ENCODE assay signal across 1 cellular context in genomic region chr14:102728509-102728908, GRCh38.
TF ChIP-seq lines count a peak whose summit lies in the region.

No MANE protein-coding gene starts in this region.

TF ChIP-seq in GM12878, 131 proteins besides CTCF, POLR2A, EP300 and RAD21:
- TF ChIP-seq ZBTB11 (CRISPR knock-in tag; IDR thresholded peaks at IDR 0.05) (no peak), JUNB (IDR thresholded peaks at IDR 0.05) (no peak), TCF3 (IDR thresholded peaks at IDR 0.05; ENCODE audit: borderline replicate concordance, insufficient read depth, low read depth, low read length) (no peak), NR2C2 (IDR thresholded peaks at IDR 0.05; ENCODE audit: borderline replicate concordance, control insufficient read depth, insufficient read length, low read depth) (no peak), HDAC2 (IDR thresholded peaks at IDR 0.05) (no peak), SKIL (IDR thresholded peaks at IDR 0.05; ENCODE audit: low read depth, poor library complexity, severe bottlenecking) (no peak), ATF7 (IDR thresholded peaks at IDR 0.05; ENCODE audit: low read depth) (no peak), MEF2B (IDR thresholded peaks at IDR 0.05; ENCODE audit: partially characterized antibody, poor library complexity, severe bottlenecking) (no peak), ESRRA (IDR thresholded peaks at IDR 0.05; ENCODE audit: low read length) (no peak), ZNF622 (IDR thresholded peaks at IDR 0.05) (no peak), POLR2AphosphoS5 (IDR thresholded peaks at IDR 0.05; ENCODE audit: low read length) (no peak), SMAD1 (IDR thresholded peaks at IDR 0.05; ENCODE audit: low read depth, partially characterized antibody) (no peak)
